In genomic region chr19:48969276-48970138, GRCh38 we compare ENCODE assay signal across 13 cellular contexts. TPM values are rescaled to one million over a fixed set of nuclear protein-coding genes. Genes with fewer than 3 reads are reported as not detected.
A peak's percentile ranks its signal among the peaks of the same experiment; 100 is the strongest.
DNase-seq lines count a peak whose midpoint lies in the region; ATAC-seq and TF ChIP-seq lines count a peak whose summit lies in the region.
"Had no signal": no experiment of that assay in that cellular context is flagged by ENCODE, and none has a peak within 500 bp of the region (broad histone marks: within the 10 kb centered on the region; RNA-seq: fewer than 3 reads in every experiment).

No MANE protein-coding gene starts in this region.

- H3K36me3 ChIP-seq in left ventricle myocardium inferior, result peaks cover 75% of the 10 kb centered on the region
- peaks cover 54% of the 10 kb centered on the region for H3K36me3 ChIP-seq in OCI-LY1 (ENCODE audit: insufficient read depth, low read length)
- peaks cover 37% of the 10 kb centered on the region for H3K36me3 ChIP-seq in upper lobe of right lung

- no peak overlapping the region for H3K27ac Mint-ChIP-seq in effector memory CD8-positive, alpha-beta T cell

- intact Hi-C loops in left ventricle myocardium inferior (cut with micrococcal nuclease) (no loop called here), Right ventricle myocardium inferior (cut with DNase I) (loop anchor here (5.0 kb wide), 1 partner anchor 172 kb away; no protein-coding TSS in a partner anchor), upper lobe of right lung (cut with DNase I) (no loop called here)

- no peak overlapping the region for H2AFZ ChIP-seq in OCI-LY1 (ENCODE audit: low read length)
- H2AFZ ChIP-seq: PC-9 had no signal

- no peaks in the 10 kb centered on the region for H3K9me2 ChIP-seq in OCI-LY1 (ENCODE audit: low read depth, low read length)

- no peak for TF ChIP-seq CTCF in left ventricle myocardium inferior (IDR thresholded peaks at IDR 0.05; ENCODE audit: borderline replicate concordance)
- no peak for TF ChIP-seq CTCF in OCI-LY1 (IDR thresholded peaks at IDR 0.05; ENCODE audit: low read length)
- TF ChIP-seq CTCF in epithelial cell of esophagus (IDR thresholded peaks at IDR 0.05; ENCODE audit: insufficient read depth, low read depth, low read length, missing control alignments), result no peak
- TF ChIP-seq CTCF in upper lobe of right lung (IDR thresholded peaks at IDR 0.05), result no peak

- no peaks in the 10 kb centered on the region for H4K20me1 ChIP-seq in OCI-LY1 (ENCODE audit: insufficient read depth, low read length)

- H3K4me3 Mint-ChIP-seq in effector memory CD8-positive, alpha-beta T cell, result no peak overlapping the region

- DNase-seq in left ventricle myocardium inferior, result no peak
- no peak for DNase-seq in Right ventricle myocardium inferior (ENCODE audit: missing footprints)
- DNase-seq in epithelial cell of esophagus (ENCODE audit: low read depth), result peak; percentile 34
- peak; percentile 68 for DNase-seq in upper lobe of right lung
- DNase-seq in effector memory CD8-positive, alpha-beta T cell, result no peak
- DNase-seq in NCI-H2227 (lab: John Stamatoyannopoulos, UW; ENCODE audit: unreplicated experiment), result no peak
- DNase-seq: CD8-positive, alpha-beta memory T cell had no signal

- H3K27ac ChIP-seq in left ventricle myocardium inferior (replicated peaks) (peak overlapping the region; percentile 94), OCI-LY1 (ENCODE audit: low read depth, low read length, poor library complexity, severe bottlenecking) (peak overlapping the region; percentile 21), upper lobe of right lung (no peak overlapping the region)
- H3K27ac ChIP-seq: PC-9 had no signal

- H3K79me2 ChIP-seq in OCI-LY1 (ENCODE audit: insufficient read depth, low read length), result 0 out of 2 replicates have a peak, but pooled peaks cover 4% of the 10 kb centered on the region

- H3K4me2 ChIP-seq in OCI-LY1 (ENCODE audit: low read length), result no peak overlapping the region
- H3K4me2 ChIP-seq: PC-9 had no signal

- H3K4me3 ChIP-seq in left ventricle myocardium inferior (no peak overlapping the region), OCI-LY1 (ENCODE audit: low read depth, low read length, poor library complexity, severe bottlenecking) (no peak overlapping the region), epithelial cell of esophagus (ENCODE audit: low read length) (no peak overlapping the region), upper lobe of right lung (no peak overlapping the region)
- H3K4me3 ChIP-seq: adrenal gland, PC-9 had no signal

- peaks cover 28 to 34% of the 10 kb centered on the region in 2 donors for H3K4me1 Mint-ChIP-seq in effector memory CD8-positive, alpha-beta T cell (ENCODE audit: low read depth in 2 of 2)

- no peak overlapping the region for H3K9ac ChIP-seq in OCI-LY1 (ENCODE audit: low read length)

- H3K9me3 ChIP-seq in left ventricle myocardium inferior (replicated peaks), result no peaks in the 10 kb centered on the region
- H3K9me3 ChIP-seq in OCI-LY1 (ENCODE audit: low read length), result no peaks in the 10 kb centered on the region
- H3K9me3 ChIP-seq in upper lobe of right lung, result no peaks in the 10 kb centered on the region
- H3K9me3 ChIP-seq: adrenal gland had no signal

- peaks cover 66% of the 10 kb centered on the region for H3K4me1 ChIP-seq in left ventricle myocardium inferior
- peaks cover 29% of the 10 kb centered on the region for H3K4me1 ChIP-seq in OCI-LY1 (ENCODE audit: insufficient read depth, low read length, severe bottlenecking)
- peaks cover 25% of the 10 kb centered on the region for H3K4me1 ChIP-seq in upper lobe of right lung

- no peaks in the 10 kb centered on the region for H3K27me3 ChIP-seq in left ventricle myocardium inferior (ENCODE audit: low read depth)
- H3K27me3 ChIP-seq in OCI-LY1 (ENCODE audit: insufficient read depth, low read length), result no peaks in the 10 kb centered on the region
- no peaks in the 10 kb centered on the region for H3K27me3 ChIP-seq in upper lobe of right lung
- H3K27me3 ChIP-seq: adrenal gland had no signal

- H3K27me3 Mint-ChIP-seq in effector memory CD8-positive, alpha-beta T cell, result no peaks in the 10 kb centered on the region

- ATAC-seq in Right ventricle myocardium inferior (no peak), upper lobe of right lung (no peak), GM18517 (IDR thresholded peaks at IDR 0.05; ENCODE audit: unreplicated experiment) (no peak)
- ATAC-seq in effector memory CD8-positive, alpha-beta T cell (replicated peaks), result no peak
- ATAC-seq: activated CD4-positive, CD25-positive, alpha-beta regulatory T cell treated with anti-CD3 and anti-CD28 coated beads, Interleukin-2, amount 50 U/mL, for 24 hours had no signal

- peaks cover 5% of the 10 kb centered on the region; the same call in 1 of the 2 replicates for H3F3A ChIP-seq in OCI-LY1 (ENCODE audit: insufficient read depth, low read length)

- H3K36me3 Mint-ChIP-seq in effector memory CD8-positive, alpha-beta T cell (ENCODE audit: insufficient read depth), result peaks cover 61% of the 10 kb centered on the region

- no peaks in the 10 kb centered on the region for H3K9me3 Mint-ChIP-seq in effector memory CD8-positive, alpha-beta T cell
- H3K9me3 Mint-ChIP-seq: CD8-positive, alpha-beta memory T cell had no signal

RNA-seq across cellular contexts. Expression of gene FTL, which starts 4.4 kb away (rescaled TPM):
- total RNA-seq in left ventricle myocardium inferior (834 TPM), Right ventricle myocardium inferior (1,007 TPM), upper lobe of right lung (7,346 TPM)

RNA-seq across cellular contexts. Expression of gene BAX, which starts 14.8 kb away (rescaled TPM):
- total RNA-seq in left ventricle myocardium inferior (25.5 TPM), Right ventricle myocardium inferior (22.4 TPM), upper lobe of right lung (127 TPM)

RNA-seq across cellular contexts. Expression of gene GYS1, which starts 23.6 kb away (rescaled TPM):
- total RNA-seq in left ventricle myocardium inferior (138 TPM), Right ventricle myocardium inferior (99.1 TPM), upper lobe of right lung (35.1 TPM)

RNA-seq across cellular contexts. Expression of gene RUVBL2, which starts 24.2 kb away (rescaled TPM):
- total RNA-seq in left ventricle myocardium inferior (44.4 TPM), Right ventricle myocardium inferior (46.8 TPM), upper lobe of right lung (37.6 TPM)

RNA-seq across cellular contexts. Expression of gene DHDH, which starts 36.0 kb away (rescaled TPM):
- total RNA-seq in left ventricle myocardium inferior (not detected), Right ventricle myocardium inferior (not detected), upper lobe of right lung (3.0 TPM)
- total RNA-seq: endothelial cell of umbilical vein had no signal

Comparison
In these comparisons a context has a peak if more than half of its experiments do, and no peak if none do; other contexts are left out.
1. DNase-seq: peak in epithelial cell of esophagus (single experiment) and upper lobe of right lung (single experiment); none in left ventricle myocardium inferior (single experiment), Right ventricle myocardium inferior (single experiment), effector memory CD8-positive, alpha-beta T cell (0 of 3) and NCI-H2227 (single experiment).